16 cellular contexts compared by ENCODE assay signal in the genomic region with DNA sequence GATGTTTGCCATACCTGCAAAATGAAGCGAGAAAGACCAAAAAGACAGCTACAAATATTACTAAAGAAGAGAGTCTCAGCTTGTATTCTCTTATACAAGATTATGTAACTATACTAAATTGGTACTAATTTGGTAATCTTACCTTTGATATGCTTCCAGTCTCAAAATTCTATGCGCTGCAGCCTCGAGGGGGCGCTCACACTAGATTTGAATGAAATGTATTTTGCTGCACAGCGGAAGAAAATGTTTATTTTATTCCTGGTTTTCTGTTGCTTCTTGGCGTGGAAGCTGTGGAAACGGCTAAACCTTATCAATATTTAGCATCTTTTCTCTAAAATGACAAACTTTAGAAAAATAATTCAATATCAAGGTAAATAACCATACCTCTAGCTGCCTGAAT.
DNase-seq lines count a peak whose midpoint lies in the region; ATAC-seq, FAIRE-seq and TF ChIP-seq lines count a peak whose summit lies in the region.
"Had no signal": no experiment of that assay in that cellular context is flagged by ENCODE, and none has a peak within 500 bp of the region (broad histone marks: within the 10 kb centered on the region; RNA-seq: fewer than 3 reads in every experiment).

No MANE protein-coding gene starts in this region.

- no peaks in the 10 kb centered on the region for H3K36me3 ChIP-seq in K562 (ENCODE audit: control insufficient read depth, insufficient read depth, low read length)
- H3K36me3 ChIP-seq: thoracic aorta had no signal

- peak in 1 of 2 experiments; percentile 32; a peak in 1 of 4 replicates for TF ChIP-seq RAD21 in K562 (CRISPR knock-in tag; conservative IDR thresholded peaks at IDR 0.05 in 1 of 2, IDR thresholded peaks at IDR 0.05 in 1 of 2)

- FAIRE-seq in K562 (lab: Jason Lieb, UNC), result peak; percentile 42
- FAIRE-seq: kidney had no signal

- no peak for TF ChIP-seq POLR2A in K562 (conservative IDR thresholded peaks at IDR 0.05)

- no peak overlapping the region for H3K4me2 ChIP-seq in K562 (ENCODE audit: insufficient read depth, low read length)

- ATAC-seq in K562 (peak; percentile 41; the same call in 1 of the 3 replicates), Right ventricle myocardium superior (ENCODE audit: poor library complexity) (no peak)
- no peak for ATAC-seq in stimulated activated effector memory CD8-positive, alpha-beta T cell treated with anti-CD3 and anti-CD28 coated beads, Interleukin-12 subunit alpha, Interleukin-12 subunit beta, amount 100 ng/mL, for 72 hours
- ATAC-seq: effector memory CD8-positive, alpha-beta T cell had no signal

- no peak overlapping the region for H3K4me3 ChIP-seq in K562
- H3K4me3 ChIP-seq: thoracic aorta had no signal

- BruUV-seq in K562 (replicated peaks; lab: Mats Ljungman, UMichigan), result no TSS peak

- H3K4me1 ChIP-seq in K562 (replicated peaks in 1 of 2; ENCODE audit: control insufficient read depth in 2 of 2, insufficient read depth in 2 of 2, low read length in 2 of 2), result no peaks in the 10 kb centered on the region

- POLR2A ChIA-PET in K562 (lab: Yijun Ruan, JAX), result interaction anchor here (1.2 kb wide), 1 partner anchor 14 kb away, joined by 3 read pairs; no protein-coding TSS in a partner anchor

- no peak overlapping the region for H3K27ac Mint-ChIP-seq in neural crest cell (ENCODE audit: unreplicated experiment)
- H3K27ac Mint-ChIP-seq in stimulated activated effector memory CD8-positive, alpha-beta T cell treated with anti-CD3 and anti-CD28 coated beads, Interleukin-12 subunit alpha, Interleukin-12 subunit beta, amount 100 ng/mL, for 72 hours, result no peak overlapping the region
- H3K27ac Mint-ChIP-seq: activated naive CD4-positive, alpha-beta T cell treated with anti-CD3 and anti-CD28 coated beads for 36 hours; effector memory CD8-positive, alpha-beta T cell had no signal

- H3K79me2 ChIP-seq in K562 (ENCODE audit: control insufficient read depth, insufficient read depth, low read length), result no peaks in the 10 kb centered on the region

- H3K27me3 Mint-ChIP-seq in neural crest cell (ENCODE audit: low read depth), result no peaks in the 10 kb centered on the region
- H3K27me3 Mint-ChIP-seq: effector memory CD8-positive, alpha-beta T cell had no signal

- H3K4me3 Mint-ChIP-seq in neural crest cell, result no peak overlapping the region
- H3K4me3 Mint-ChIP-seq in stimulated activated effector memory CD8-positive, alpha-beta T cell treated with anti-CD3 and anti-CD28 coated beads, Interleukin-12 subunit alpha, Interleukin-12 subunit beta, amount 100 ng/mL, for 72 hours, result no peak overlapping the region
- H3K4me3 Mint-ChIP-seq: activated naive CD4-positive, alpha-beta T cell treated with anti-CD3 and anti-CD28 coated beads for 36 hours; effector memory CD8-positive, alpha-beta T cell had no signal

- H3K36me3 Mint-ChIP-seq in neural crest cell (ENCODE audit: low read depth), result peaks cover 3% of the 10 kb centered on the region
- H3K36me3 Mint-ChIP-seq in stimulated activated effector memory CD8-positive, alpha-beta T cell treated with anti-CD3 and anti-CD28 coated beads, Interleukin-12 subunit alpha, Interleukin-12 subunit beta, amount 100 ng/mL, for 72 hours, result no peaks in the 10 kb centered on the region

- CTCF ChIA-PET in K562 (lab: Yijun Ruan, JAX; ENCODE audit: low intra/inter-chr PET ratio), result interaction anchor here (1.2 kb wide), 1 partner anchor 349 kb away, joined by 4 read pairs; no protein-coding TSS in a partner anchor

- in situ Hi-C loops in K562 (cut with MboI), result no loop called here

- no peaks in the 10 kb centered on the region for H3K9me1 ChIP-seq in K562 (ENCODE audit: control insufficient read depth, insufficient read depth, low read length)

- H4K20me1 ChIP-seq in K562 (replicated peaks; ENCODE audit: control insufficient read depth, insufficient read depth, low read length), result no peaks in the 10 kb centered on the region

- peaks cover 13% of the 10 kb centered on the region for H3K9me3 Mint-ChIP-seq in neural crest cell
- peaks cover 14% of the 10 kb centered on the region for H3K9me3 Mint-ChIP-seq in stimulated activated effector memory CD8-positive, alpha-beta T cell treated with anti-CD3 and anti-CD28 coated beads, Interleukin-12 subunit alpha, Interleukin-12 subunit beta, amount 100 ng/mL, for 72 hours

- TF ChIP-seq EP300 in K562 (IDR thresholded peaks at IDR 0.05; ENCODE audit: low read length), result no peak

- H3K9ac ChIP-seq in K562 (ENCODE audit: insufficient read depth in 1 of 2, low read depth in 2 of 2, low read length in 2 of 2), result no peak overlapping the region

- WGBS in K562 (ENCODE audit: insufficient coverage, low coverage, missing lambda C conversion rate), result 2% methylated on average over 7 of the region's 7 CpGs

- no peak overlapping the region for H3K27ac ChIP-seq in K562 (ENCODE audit: extremely low read depth, low read depth, low read length)
- H3K27ac ChIP-seq: thoracic aorta had no signal

- H3K9me3 ChIP-seq in K562 (replicated peaks; ENCODE audit: control insufficient read depth, insufficient read depth, low read depth, low read length), result no peaks in the 10 kb centered on the region
- H3K9me3 ChIP-seq: thoracic aorta had no signal

- no peak overlapping the region; the same call in 1 of the 2 replicates for H2AFZ ChIP-seq in K562 (ENCODE audit: low read depth, low read length)

- DNase-seq in DMS 273 (lab: John Stamatoyannopoulos, UW; ENCODE audit: unreplicated experiment) (peak; percentile 15), DMS 273 treated with DMSO at 0.1 percent for 48 hours (lab: John Stamatoyannopoulos, UW) (no peak), K562 (ENCODE audit: extremely low read depth in 1 of 4, low spot score in 3 of 4) (peak; percentile 15 to 33 (median 17)), neural crest cell (ENCODE audit: low read depth, low spot score) (no peak), epidermal melanocyte (ENCODE audit: insufficient read length, low spot score) (no peak), Right ventricle myocardium superior (no peak)
- DNase-seq in stimulated activated effector memory CD8-positive, alpha-beta T cell treated with anti-CD3 and anti-CD28 coated beads, Interleukin-12 subunit alpha, Interleukin-12 subunit beta, amount 100 ng/mL, for 72 hours (ENCODE audit: low spot score in 2 of 2), result no peak
- DNase-seq: 8988T; activated naive CD4-positive, alpha-beta T cell treated with anti-CD3 and anti-CD28 coated beads for 36 hours; effector memory CD8-positive, alpha-beta T cell; kidney; NK-92 treated with Interleukin-12 subunit alpha and Interleukin-12 subunit beta, amount 100 ng/mL, for 24 hours; nucleus accumbens; stimulated activated CD4-positive, alpha-beta T cell treated with anti-CD3 and anti-CD28 coated beads, Interleukin-4, amount 100 ng/mL, for 1 hour had no signal

- no peaks in the 10 kb centered on the region for H3K27me3 ChIP-seq in K562 (ENCODE audit: control insufficient read depth in 2 of 2, insufficient read depth in 2 of 2, low read length in 2 of 2)

- peak; percentile 64 for TF ChIP-seq CTCF in LNCAP (IDR thresholded peaks at IDR 0.05)
- TF ChIP-seq CTCF in K562 (IDR thresholded peaks at IDR 0.05 in 2 of 3, conservative IDR thresholded peaks at IDR 0.05 in 1 of 3; ENCODE audit: insufficient read depth in 2 of 3, low read depth in 1 of 3, low read length in 3 of 3), result peak; percentile 26 to 60 (median 55); a peak in 5 of 6 replicates
- TF ChIP-seq CTCF in neural crest cell (conservative IDR thresholded peaks at IDR 0.05), result peak; percentile 57

- intact Hi-C loops in K562 (cut with micrococcal nuclease), result loop anchor here (1.0 kb wide), 1 partner anchor 348 kb away; no protein-coding TSS in a partner anchor
- intact Hi-C loops in Right ventricle myocardium superior (cut with DNase I), result no loop called here

- H3K4me1 Mint-ChIP-seq in neural crest cell, result no peaks in the 10 kb centered on the region
- no peaks in the 10 kb centered on the region for H3K4me1 Mint-ChIP-seq in stimulated activated effector memory CD8-positive, alpha-beta T cell treated with anti-CD3 and anti-CD28 coated beads, Interleukin-12 subunit alpha, Interleukin-12 subunit beta, amount 100 ng/mL, for 72 hours

TF ChIP-seq in K562, 482 proteins besides CTCF, POLR2A, EP300 and RAD21 (continues in another document):
- no peak for TF ChIP-seq ID3 (CRISPR knock-in tag; IDR thresholded peaks at IDR 0.05)
- TF ChIP-seq ID3 (tag; IDR thresholded peaks at IDR 0.05), result no peak
- no peak for TF ChIP-seq ZBED1 (IDR thresholded peaks at IDR 0.05)
- no peak for TF ChIP-seq ZNF140 (CRISPR knock-in tag; IDR thresholded peaks at IDR 0.05)
- no peak for TF ChIP-seq ETV5 (CRISPR knock-in tag; IDR thresholded peaks at IDR 0.05; ENCODE audit: low read depth)
- no peak for TF ChIP-seq ELK1 (CRISPR knock-in tag; IDR thresholded peaks at IDR 0.05)
- TF ChIP-seq CEBPG (CRISPR knock-in tag; IDR thresholded peaks at IDR 0.05), result no peak
- TF ChIP-seq CEBPG (tag; conservative IDR thresholded peaks at IDR 0.05 in 1 of 2, IDR thresholded peaks at IDR 0.05 in 1 of 2), result no peak

Comparison
In these comparisons a context has a peak if more than half of its experiments do, and no peak if none do; other contexts are left out.
1. DNase-seq: peak in DMS 273 (single experiment) and K562 (4 of 4); none in DMS 273 treated with DMSO at 0.1 percent for 48 hours (single experiment), neural crest cell (single experiment), epidermal melanocyte (single experiment), stimulated activated effector memory CD8-positive, alpha-beta T cell treated with anti-CD3 and anti-CD28 coated beads, Interleukin-12 subunit alpha, Interleukin-12 subunit beta, amount 100 ng/mL, for 72 hours (0 of 2) and Right ventricle myocardium superior (single experiment).
2. Peak in every context shown above with its lines, with median percentiles within 50 percentile points of each other: CTCF ChIP-seq.